In genomic region chr3:193868590-193868989, GRCh38 we compare ENCODE assay signal across 16 cellular contexts.
DNase-seq lines count a peak whose midpoint lies in the region; ATAC-seq and TF ChIP-seq lines count a peak whose summit lies in the region.
"Had no signal": no experiment of that assay in that cellular context is flagged by ENCODE, and none has a peak within 500 bp of the region (broad histone marks: within the 10 kb centered on the region; RNA-seq: fewer than 3 reads in every experiment).

No MANE protein-coding gene starts in this region.

- H3K4me2 ChIP-seq in DOHH2 (ENCODE audit: low read length) = peak overlapping the region; percentile 74

- H3K4me3 Mint-ChIP-seq in memory B cell (peak overlapping the region; percentile 61), mesothelial cell of epicardium (no peak overlapping the region)
- H3K4me3 Mint-ChIP-seq: activated naive CD8-positive, alpha-beta T cell treated with anti-CD3 and anti-CD28 coated beads, Interleukin-2, amount 10 ng/mL, durations not matched to agents 7 days and 5 days had no signal

- H3K4me1 Mint-ChIP-seq in memory B cell = peaks cover 60% of the 10 kb centered on the region
- H3K4me1 Mint-ChIP-seq in mesothelial cell of epicardium = peaks cover 49% of the 10 kb centered on the region

- no peaks in the 10 kb centered on the region for H3K9me2 ChIP-seq in DOHH2 (replicated peaks; ENCODE audit: control insufficient read depth, low read length)

- H3K27me3 Mint-ChIP-seq in memory B cell (no peaks in the 10 kb centered on the region), mesothelial cell of epicardium (ENCODE audit: low read depth) (no peaks in the 10 kb centered on the region)

- no peaks in the 10 kb centered on the region for H3F3A ChIP-seq in DOHH2 (ENCODE audit: control insufficient read depth, insufficient read depth)

- intact Hi-C loops in lower lobe of right lung (cut with DNase I) = no loop called here

- peak overlapping the region; percentile 53 for H3K4me3 ChIP-seq in DOHH2 (ENCODE audit: low read length)
- no peak overlapping the region for H3K4me3 ChIP-seq in NB4 (ENCODE audit: low read depth, low read length)
- no peak overlapping the region for H3K4me3 ChIP-seq in lower lobe of right lung
- H3K4me3 ChIP-seq: GM23248 had no signal

- H3K9me3 Mint-ChIP-seq in memory B cell (no peaks in the 10 kb centered on the region), mesothelial cell of epicardium (no peaks in the 10 kb centered on the region)
- H3K9me3 Mint-ChIP-seq: activated naive CD8-positive, alpha-beta T cell treated with anti-CD3 and anti-CD28 coated beads, Interleukin-2, amount 10 ng/mL, durations not matched to agents 7 days and 5 days had no signal

- H3K36me3 Mint-ChIP-seq in memory B cell = no peaks in the 10 kb centered on the region
- no peaks in the 10 kb centered on the region for H3K36me3 Mint-ChIP-seq in mesothelial cell of epicardium
- H3K36me3 Mint-ChIP-seq: activated naive CD8-positive, alpha-beta T cell treated with anti-CD3 and anti-CD28 coated beads, Interleukin-2, amount 10 ng/mL, durations not matched to agents 7 days and 5 days had no signal

- H3K27me3 ChIP-seq in DOHH2 (ENCODE audit: control insufficient read depth, low read length) (no peaks in the 10 kb centered on the region), lower lobe of right lung (ENCODE audit: low read depth) (peaks cover 10% of the 10 kb centered on the region)

- H3K27ac ChIP-seq in DOHH2 (ENCODE audit: low read depth, low read length) (peak overlapping the region; percentile 25), lower lobe of right lung (no peak overlapping the region)
- H3K27ac ChIP-seq: GM23248 had no signal

- H3K4me1 ChIP-seq in DOHH2 (ENCODE audit: control insufficient read depth, low read length) (peaks cover 57% of the 10 kb centered on the region), lower lobe of right lung (peaks cover 7% of the 10 kb centered on the region)

- no peaks in the 10 kb centered on the region for H3K9me3 ChIP-seq in DOHH2 (ENCODE audit: control insufficient read depth, insufficient read depth, low read length)
- no peaks in the 10 kb centered on the region for H3K9me3 ChIP-seq in lower lobe of right lung
- H3K9me3 ChIP-seq: gastroesophageal sphincter had no signal

- DNase-seq in NB4 (ENCODE audit: low read depth) (peak; percentile 47), memory B cell (ENCODE audit: low spot score in 2 of 2) (peak in 1 of 2 donors; percentile 16), mesothelial cell of epicardium (ENCODE audit: low spot score in 2 of 2, unreplicated experiment in 2 of 2) (no peak), lower lobe of right lung (no peak), H4 (ENCODE audit: low spot score) (no peak)
- DNase-seq: activated CD4-positive, alpha-beta T cell treated with anti-CD3 and anti-CD28 coated beads for 4 hours; activated naive CD8-positive, alpha-beta T cell treated with anti-CD3 and anti-CD28 coated beads, Interleukin-2, amount 10 ng/mL, durations not matched to agents 7 days and 5 days; caudate nucleus; GM23248; Kasumi-1; NCI-H1930; NCI-H526 treated with DMSO at 0.1 percent for 48 hours had no signal

- ATAC-seq in GM21825 (IDR thresholded peaks at IDR 0.05; ENCODE audit: unreplicated experiment) (peak; percentile 33), memory B cell (ENCODE audit: low read depth) (peak; percentile 56), lower lobe of right lung (no peak), GM21717 (IDR thresholded peaks at IDR 0.05; ENCODE audit: unreplicated experiment) (no peak)
- ATAC-seq: gastroesophageal sphincter had no signal

- H3K36me3 ChIP-seq in DOHH2 (ENCODE audit: control insufficient read depth, low read length) (no peaks in the 10 kb centered on the region), lower lobe of right lung (no peaks in the 10 kb centered on the region)
- H3K36me3 ChIP-seq: gastroesophageal sphincter had no signal

- no peak for TF ChIP-seq CTCF in DOHH2 (IDR thresholded peaks at IDR 0.05; ENCODE audit: low read depth, low read length, poor library complexity, severe bottlenecking)
- TF ChIP-seq CTCF in NB4 (IDR thresholded peaks at IDR 0.05; ENCODE audit: low read depth, low read length) = no peak
- no peak for TF ChIP-seq CTCF in mesothelial cell of epicardium (IDR thresholded peaks at IDR 0.05; ENCODE audit: unreplicated experiment)
- TF ChIP-seq CTCF in lower lobe of right lung (IDR thresholded peaks at IDR 0.05) = no peak

- no peak for TF ChIP-seq POLR2A in NB4 (IDR thresholded peaks at IDR 0.05; ENCODE audit: extremely low read depth, insufficient read length)

- peak overlapping the region; percentile 26 for H3K27ac Mint-ChIP-seq in memory B cell
- no peak overlapping the region for H3K27ac Mint-ChIP-seq in mesothelial cell of epicardium
- H3K27ac Mint-ChIP-seq: activated naive CD8-positive, alpha-beta T cell treated with anti-CD3 and anti-CD28 coated beads, Interleukin-2, amount 10 ng/mL, durations not matched to agents 7 days and 5 days had no signal

- no peaks in the 10 kb centered on the region for H3K79me2 ChIP-seq in DOHH2 (ENCODE audit: control insufficient read depth, low read length)

- H4K20me1 ChIP-seq in DOHH2 (ENCODE audit: control insufficient read depth, insufficient read depth, low read depth, low read length) = no peaks in the 10 kb centered on the region

Comparison
In these comparisons a context has a peak if more than half of its experiments do, and no peak if none do; other contexts are left out.
1. ATAC-seq: peak in GM21825 (single experiment) and memory B cell (single experiment); none in lower lobe of right lung (0 of 2) and GM21717 (single experiment).